ENCODE assay signal across 13 cellular contexts in genomic region chr7:94649313-94649924, GRCh38. TPM values are rescaled to one million over a fixed set of nuclear protein-coding genes. Genes with fewer than 3 reads are reported as not detected.
DNase-seq lines count a peak whose midpoint lies in the region; ATAC-seq and TF ChIP-seq lines count a peak whose summit lies in the region.
"Had no signal": no experiment of that assay in that cellular context is flagged by ENCODE, and none has a peak within 500 bp of the region (broad histone marks: within the 10 kb centered on the region; RNA-seq: fewer than 3 reads in every experiment).

No MANE protein-coding gene starts in this region.

- peak overlapping the region in 2 of 3 experiments; percentile 65 to 76 for H3K27ac Mint-ChIP-seq in nephron
- no peak overlapping the region for H3K27ac Mint-ChIP-seq in CD8-positive, alpha-beta T cell

- CTCF ChIA-PET in HEK293 (lab: Yijun Ruan, JAX) = no interaction called here
- CTCF ChIA-PET in CD8-positive, alpha-beta T cell (lab: Charles Lee) = no interaction called here

- H3K9me3 Mint-ChIP-seq in nephron = no peaks in the 10 kb centered on the region
- H3K9me3 Mint-ChIP-seq in CD8-positive, alpha-beta T cell = no peaks in the 10 kb centered on the region

- H3K36me3 Mint-ChIP-seq in nephron (ENCODE audit: low read depth) = peaks cover 4% of the 10 kb centered on the region
- H3K36me3 Mint-ChIP-seq in CD8-positive, alpha-beta T cell = no peaks in the 10 kb centered on the region

- POLR2A ChIA-PET in HEK293 (lab: Yijun Ruan, JAX) = no interaction called here
- POLR2A ChIA-PET in CD8-positive, alpha-beta T cell (lab: Charles Lee) = no interaction called here

- peak overlapping the region in 2 of 3 experiments; percentile 42 to 65 for H3K4me3 Mint-ChIP-seq in nephron
- H3K4me3 Mint-ChIP-seq in CD8-positive, alpha-beta T cell = no peak overlapping the region

- peak; percentile 77 for ATAC-seq in GM18907 (IDR thresholded peaks at IDR 0.05; ENCODE audit: unreplicated experiment)
- ATAC-seq in CD8-positive, alpha-beta T cell = no peak

- intact Hi-C loops in CD8-positive, alpha-beta T cell (cut with DNase I, micrococcal nuclease) = no loop called here

- no peaks in the 10 kb centered on the region for H3K9me3 ChIP-seq in HEK293 (ENCODE audit: control insufficient read depth, insufficient read depth, low read depth, low read length)
- no peaks in the 10 kb centered on the region for H3K9me3 ChIP-seq in CD8-positive, alpha-beta T cell (ENCODE audit: low read length)
- H3K9me3 ChIP-seq: SJCRH30 had no signal

- DNase-seq in NCI-H446 treated with DMSO at 0.1 percent for 48 hours (lab: John Stamatoyannopoulos, UW) = peak; percentile 47
- no peak for DNase-seq in stimulated activated CD4-positive, alpha-beta T cell treated with anti-CD3 and anti-CD28 coated beads, Interleukin-4, amount 100 ng/mL, for 4 hours
- no peak for DNase-seq in GOT3 (lab: John Stamatoyannopoulos, UW)
- no peak for DNase-seq in AML-193 (lab: John Stamatoyannopoulos, UW)
- no peak for DNase-seq in CD8-positive, alpha-beta T cell
- DNase-seq: cerebellar nuclear complex; NCI-H1417; SJCRH30; stimulated activated CD8-positive, alpha-beta memory T cell treated with anti-CD3 and anti-CD28 coated beads, Interleukin-4, amount 100 ng/mL, for 48 hours had no signal

- peaks cover 16% of the 10 kb centered on the region for H3K27me3 ChIP-seq in CD8-positive, alpha-beta T cell (ENCODE audit: insufficient read depth, low read length)
- H3K27me3 ChIP-seq: SJCRH30 had no signal

- no peaks in the 10 kb centered on the region for H3K36me3 ChIP-seq in HEK293 (ENCODE audit: control insufficient read depth in 2 of 2, insufficient read depth in 1 of 2, low read length in 2 of 2)
- H3K36me3 ChIP-seq in CD8-positive, alpha-beta T cell (ENCODE audit: insufficient read depth, low read length) = no peaks in the 10 kb centered on the region
- H3K36me3 ChIP-seq: SJCRH30 had no signal

- H3K27me3 Mint-ChIP-seq in nephron (ENCODE audit: low read depth) = peaks cover 5% of the 10 kb centered on the region
- peaks cover 50% of the 10 kb centered on the region for H3K27me3 Mint-ChIP-seq in CD8-positive, alpha-beta T cell (ENCODE audit: low read depth)

- no peak for TF ChIP-seq CTCF in HEK293 (tag by site-specific recombination; IDR thresholded peaks at IDR 0.05)
- TF ChIP-seq CTCF in nephron (IDR thresholded peaks at IDR 0.05; ENCODE audit: unreplicated experiment in 3 of 3) = no peak
- no peak for TF ChIP-seq CTCF in CD8-positive, alpha-beta T cell (IDR thresholded peaks at IDR 0.05)

- H3K4me3 ChIP-seq in HEK293 (ENCODE audit: low read depth, low read length) = no peak overlapping the region
- no peak overlapping the region for H3K4me3 ChIP-seq in CD8-positive, alpha-beta T cell (ENCODE audit: low read depth, low read length)
- H3K4me3 ChIP-seq: SJCRH30 had no signal

- peaks cover 28% of the 10 kb centered on the region for H3K4me1 ChIP-seq in HEK293 (ENCODE audit: control insufficient read depth, insufficient read depth, low read length)
- peaks cover under 1% of the 10 kb centered on the region for H3K4me1 ChIP-seq in CD8-positive, alpha-beta T cell (ENCODE audit: insufficient read depth, low read length)

- no peak overlapping the region for H3K27ac ChIP-seq in HEK293 (ENCODE audit: extremely low read depth, low read depth, low read length)
- no peak overlapping the region for H3K27ac ChIP-seq in CD8-positive, alpha-beta T cell (ENCODE audit: low read depth, low read length)
- H3K27ac ChIP-seq: parathyroid adenoma, SJCRH30 had no signal

- H3K4me1 Mint-ChIP-seq in nephron = peaks cover 38% of the 10 kb centered on the region
- peaks cover under 1% of the 10 kb centered on the region for H3K4me1 Mint-ChIP-seq in CD8-positive, alpha-beta T cell (ENCODE audit: low read depth)

TF ChIP-seq in HEK293, 187 proteins besides CTCF, POLR2A, EP300 and RAD21:
- no peak for TF ChIP-seq IKZF3 (tag by site-specific recombination; IDR thresholded peaks at IDR 0.05)
- TF ChIP-seq ZSCAN18 (tag by site-specific recombination; IDR thresholded peaks at IDR 0.05) = no peak
- TF ChIP-seq GLIS1 (tag by site-specific recombination; IDR thresholded peaks at IDR 0.05) = no peak
- TF ChIP-seq ZNF394 (tag by site-specific recombination; IDR thresholded peaks at IDR 0.05; ENCODE audit: borderline replicate concordance) = no peak
- peak; percentile 99 for TF ChIP-seq PRDM1 (tag by site-specific recombination; IDR thresholded peaks at IDR 0.05)

RNA-seq across cellular contexts. Expression of gene SGCE, which starts 6.5 kb away (rescaled TPM):
- total RNA-seq in CD8-positive, alpha-beta T cell = under 1 TPM in 1 of 2 experiments, not detected in 1; 0.50 TPM
